25 cellular contexts compared by ENCODE assay signal in the genomic region with DNA sequence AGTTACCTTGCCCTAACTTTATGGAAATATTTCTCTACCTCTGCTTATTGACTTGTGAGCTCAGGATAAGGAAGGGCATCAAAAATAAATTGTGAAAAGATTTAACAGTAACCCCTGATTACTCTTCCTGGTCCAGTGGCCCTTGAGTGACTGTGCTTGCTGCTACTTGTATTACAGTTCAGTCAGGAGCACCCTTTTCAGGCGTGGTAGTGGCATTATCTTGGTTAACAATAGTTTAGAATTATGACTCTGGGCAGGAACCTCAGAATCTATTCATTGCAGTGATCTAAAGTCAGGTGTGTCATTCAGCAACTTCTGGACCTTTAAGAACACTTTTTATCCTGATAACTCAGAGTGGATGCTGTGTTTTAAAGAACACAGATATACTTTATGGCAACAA.
"Had no signal": no experiment of that assay in that cellular context is flagged by ENCODE, and none has a peak within 500 bp of the region (broad histone marks: within the 10 kb centered on the region; RNA-seq: fewer than 3 reads in every experiment).

No MANE protein-coding gene starts in this region.

- H3K27me3 ChIP-seq: body of pancreas, esophagus muscularis mucosa, gastroesophageal sphincter, tibial artery had no signal

- ATAC-seq: activated CD8-positive, alpha-beta T cell treated with anti-CD3 and anti-CD28 coated beads, Interleukin-2, amount 10 ng/mL, durations not matched to agents 7 days and 5 days; body of pancreas; gastroesophageal sphincter; left lobe of liver; natural killer cell; psoas muscle; right cardiac atrium had no signal

- H3K36me3 Mint-ChIP-seq: natural killer cell had no signal

- H3K9me3 Mint-ChIP-seq: activated naive CD4-positive, alpha-beta T cell treated with anti-CD3 and anti-CD28 coated beads, Interleukin-2, amount 50 U/mL, for 24 hours; natural killer cell; stimulated activated naive CD8-positive, alpha-beta T cell treated with anti-CD3 and anti-CD28 coated beads, Interleukin-15, Interleukin-2, amounts not matched to agents 100 ng/mL and 50 ng/mL, for 24 hours had no signal

- H3K27me3 Mint-ChIP-seq: activated naive CD4-positive, alpha-beta T cell treated with anti-CD3 and anti-CD28 coated beads, Interleukin-2, amount 50 U/mL, for 24 hours; stimulated activated naive CD8-positive, alpha-beta T cell treated with anti-CD3 and anti-CD28 coated beads, Interleukin-15, Interleukin-2, amounts not matched to agents 100 ng/mL and 50 ng/mL, for 24 hours had no signal

- DNase-seq: activated CD4-positive, alpha-beta T cell treated with anti-CD3 and anti-CD28 coated beads for 1 hour; activated CD4-positive, alpha-beta T cell treated with anti-CD3 and anti-CD28 coated beads, Interleukin-2, amount 50 U/mL, for 1 hour; activated CD8-positive, alpha-beta T cell treated with anti-CD3 and anti-CD28 coated beads, Interleukin-2, amount 10 ng/mL, durations not matched to agents 7 days and 5 days; activated gamma-delta T cell; anterior cingulate cortex; body of pancreas; caudate nucleus; dermis blood vessel endothelial cell; effector CD8-positive, alpha-beta T cell; head of caudate nucleus; kidney; natural killer cell; psoas muscle; right cardiac atrium; stimulated activated CD4-positive, alpha-beta T cell treated with anti-CD3 and anti-CD28 coated beads, Interleukin-12 subunit alpha, Interleukin-12 subunit beta, amount 100 ng/mL, for 4 hours; stimulated activated CD4-positive, alpha-beta T cell treated with anti-CD3 and anti-CD28 coated beads, Interleukin-4, amount 100 ng/mL, for 4 hours; T-helper 1 cell; tibial artery had no signal

- H3K27ac ChIP-seq: body of pancreas, esophagus muscularis mucosa, gastroesophageal sphincter, psoas muscle, tibial artery had no signal

- H3K4me3 Mint-ChIP-seq: activated CD8-positive, alpha-beta T cell treated with anti-CD3 and anti-CD28 coated beads, Interleukin-2, amount 10 ng/mL, durations not matched to agents 7 days and 5 days; activated naive CD4-positive, alpha-beta T cell treated with anti-CD3 and anti-CD28 coated beads, Interleukin-2, amount 50 U/mL, for 24 hours; activated T-helper 1 cell treated with anti-CD3 and anti-CD28 coated beads, Interleukin-12 subunit alpha, Interleukin-12 subunit beta, Interleukin-2, Interleukin-4 antibody, amounts not matched to agents 30 ng/mL and 10 ng/mL and 1 ng/mL, durations not matched to agents 14 hours and 24 hours and 36 hours; natural killer cell; stimulated activated naive CD8-positive, alpha-beta T cell treated with anti-CD3 and anti-CD28 coated beads, Interleukin-15, Interleukin-2, amounts not matched to agents 100 ng/mL and 50 ng/mL, for 24 hours had no signal

- H3K4me3 ChIP-seq: body of pancreas, esophagus muscularis mucosa, gastroesophageal sphincter, lung, psoas muscle, tibial artery had no signal

- H3K9me3 ChIP-seq: body of pancreas, esophagus muscularis mucosa, gastroesophageal sphincter, psoas muscle, tibial artery had no signal

- H3K27ac Mint-ChIP-seq: activated CD8-positive, alpha-beta T cell treated with anti-CD3 and anti-CD28 coated beads, Interleukin-2, amount 10 ng/mL, durations not matched to agents 7 days and 5 days; activated naive CD4-positive, alpha-beta T cell treated with anti-CD3 and anti-CD28 coated beads, Interleukin-2, amount 50 U/mL, for 24 hours; activated T-helper 1 cell treated with anti-CD3 and anti-CD28 coated beads, Interleukin-12 subunit alpha, Interleukin-12 subunit beta, Interleukin-2, Interleukin-4 antibody, amounts not matched to agents 30 ng/mL and 10 ng/mL and 1 ng/mL, durations not matched to agents 14 hours and 24 hours and 36 hours; natural killer cell; stimulated activated naive CD8-positive, alpha-beta T cell treated with anti-CD3 and anti-CD28 coated beads, Interleukin-15, Interleukin-2, amounts not matched to agents 100 ng/mL and 50 ng/mL, for 24 hours had no signal

- H3K4me1 ChIP-seq: body of pancreas, esophagus muscularis mucosa, gastroesophageal sphincter, psoas muscle, tibial artery had no signal

- H3K4me1 Mint-ChIP-seq: activated naive CD4-positive, alpha-beta T cell treated with anti-CD3 and anti-CD28 coated beads, Interleukin-2, amount 50 U/mL, for 24 hours; natural killer cell had no signal
